In the genomic region with DNA sequence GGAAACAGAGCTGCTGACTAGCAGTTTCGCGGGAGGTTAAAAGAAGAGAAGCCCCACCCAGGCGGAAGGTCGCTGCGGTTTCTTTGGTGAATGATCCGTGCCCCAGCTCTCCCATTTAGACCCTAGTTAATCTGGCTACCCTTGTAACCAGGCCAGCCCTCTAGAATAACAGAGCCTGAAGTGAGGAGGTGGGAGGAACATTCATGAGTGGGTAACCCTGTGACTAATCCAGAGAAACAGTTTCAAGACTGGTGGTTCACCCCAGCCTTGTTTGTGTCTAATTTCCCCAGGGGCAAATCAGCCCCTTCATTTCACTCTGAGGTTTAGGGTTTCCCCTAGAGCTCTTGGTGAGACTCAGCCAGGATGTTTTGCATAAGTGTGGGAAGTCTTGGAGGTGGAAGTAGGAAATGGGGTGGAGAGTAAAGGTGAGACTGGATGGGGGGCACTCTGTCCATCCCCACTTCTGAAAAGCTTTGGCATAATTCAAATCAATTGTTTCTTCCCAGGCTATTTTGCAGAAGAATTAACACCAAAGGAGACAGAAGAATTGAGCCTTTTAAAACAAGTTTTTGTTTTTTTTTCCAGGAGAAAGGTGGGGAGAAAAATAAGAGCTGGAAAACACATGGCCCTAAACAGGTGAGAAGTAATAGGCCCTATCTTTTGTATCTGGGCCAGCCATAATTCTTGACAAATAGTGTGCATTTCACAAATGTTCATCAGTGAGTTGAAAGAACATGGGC, we compare ENCODE assay signal across 1 cellular context.
TF ChIP-seq lines count a peak whose summit lies in the region.

No MANE protein-coding gene starts in this region.

TF ChIP-seq in GM12878, 131 proteins besides CTCF, POLR2A, EP300 and RAD21 (continued from another document and continues in another):
- TF ChIP-seq, protein P1, sequence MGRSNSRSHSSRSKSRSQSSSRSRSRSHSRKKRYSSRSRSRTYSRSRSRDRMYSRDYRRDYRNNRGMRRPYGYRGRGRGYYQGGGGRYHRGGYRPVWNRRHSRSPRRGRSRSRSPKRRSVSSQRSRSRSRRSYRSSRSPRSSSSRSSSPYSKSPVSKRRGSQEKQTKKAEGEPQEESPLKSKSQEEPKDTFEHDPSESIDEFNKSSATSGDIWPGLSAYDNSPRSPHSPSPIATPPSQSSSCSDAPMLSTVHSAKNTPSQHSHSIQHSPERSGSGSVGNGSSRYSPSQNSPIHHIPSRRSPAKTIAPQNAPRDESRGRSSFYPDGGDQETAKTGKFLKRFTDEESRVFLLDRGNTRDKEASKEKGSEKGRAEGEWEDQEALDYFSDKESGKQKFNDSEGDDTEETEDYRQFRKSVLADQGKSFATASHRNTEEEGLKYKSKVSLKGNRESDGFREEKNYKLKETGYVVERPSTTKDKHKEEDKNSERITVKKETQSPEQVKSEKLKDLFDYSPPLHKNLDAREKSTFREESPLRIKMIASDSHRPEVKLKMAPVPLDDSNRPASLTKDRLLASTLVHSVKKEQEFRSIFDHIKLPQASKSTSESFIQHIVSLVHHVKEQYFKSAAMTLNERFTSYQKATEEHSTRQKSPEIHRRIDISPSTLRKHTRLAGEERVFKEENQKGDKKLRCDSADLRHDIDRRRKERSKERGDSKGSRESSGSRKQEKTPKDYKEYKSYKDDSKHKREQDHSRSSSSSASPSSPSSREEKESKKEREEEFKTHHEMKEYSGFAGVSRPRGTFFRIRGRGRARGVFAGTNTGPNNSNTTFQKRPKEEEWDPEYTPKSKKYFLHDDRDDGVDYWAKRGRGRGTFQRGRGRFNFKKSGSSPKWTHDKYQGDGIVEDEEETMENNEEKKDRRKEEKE (IDR thresholded peaks at IDR 0.05), result no peak
- no peak for TF ChIP-seq SIX5 (IDR thresholded peaks at IDR 0.05; ENCODE audit: low read depth, low read length, severe bottlenecking)
- TF ChIP-seq, protein P2, sequence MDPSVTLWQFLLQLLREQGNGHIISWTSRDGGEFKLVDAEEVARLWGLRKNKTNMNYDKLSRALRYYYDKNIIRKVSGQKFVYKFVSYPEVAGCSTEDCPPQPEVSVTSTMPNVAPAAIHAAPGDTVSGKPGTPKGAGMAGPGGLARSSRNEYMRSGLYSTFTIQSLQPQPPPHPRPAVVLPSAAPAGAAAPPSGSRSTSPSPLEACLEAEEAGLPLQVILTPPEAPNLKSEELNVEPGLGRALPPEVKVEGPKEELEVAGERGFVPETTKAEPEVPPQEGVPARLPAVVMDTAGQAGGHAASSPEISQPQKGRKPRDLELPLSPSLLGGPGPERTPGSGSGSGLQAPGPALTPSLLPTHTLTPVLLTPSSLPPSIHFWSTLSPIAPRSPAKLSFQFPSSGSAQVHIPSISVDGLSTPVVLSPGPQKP (IDR thresholded peaks at IDR 0.05; ENCODE audit: low read depth, low read length), result no peak
- no peak for TF ChIP-seq ZNF622 (IDR thresholded peaks at IDR 0.05)
- no peak; the same call in 1 of the 2 replicates for TF ChIP-seq MYB (IDR thresholded peaks at IDR 0.05; ENCODE audit: borderline replicate concordance, low read depth, low read length)
- no peak for TF ChIP-seq WRNIP1 (IDR thresholded peaks at IDR 0.05; ENCODE audit: borderline replicate concordance, low read depth, low read length)
- peak; percentile 98 for TF ChIP-seq NR2F1 (conservative IDR thresholded peaks at IDR 0.05)
- no peak for TF ChIP-seq SIN3A (IDR thresholded peaks at IDR 0.05; ENCODE audit: low read depth, low read length)
- TF ChIP-seq, protein P3, sequence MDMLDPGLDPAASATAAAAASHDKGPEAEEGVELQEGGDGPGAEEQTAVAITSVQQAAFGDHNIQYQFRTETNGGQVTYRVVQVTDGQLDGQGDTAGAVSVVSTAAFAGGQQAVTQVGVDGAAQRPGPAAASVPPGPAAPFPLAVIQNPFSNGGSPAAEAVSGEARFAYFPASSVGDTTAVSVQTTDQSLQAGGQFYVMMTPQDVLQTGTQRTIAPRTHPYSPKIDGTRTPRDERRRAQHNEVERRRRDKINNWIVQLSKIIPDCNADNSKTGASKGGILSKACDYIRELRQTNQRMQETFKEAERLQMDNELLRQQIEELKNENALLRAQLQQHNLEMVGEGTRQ (IDR thresholded peaks at IDR 0.05; ENCODE audit: borderline replicate concordance, low read depth, low read length), result no peak
- TF ChIP-seq E2F8 (IDR thresholded peaks at IDR 0.05; ENCODE audit: low read depth, partially characterized antibody), result no peak
- peak; percentile 90 for TF ChIP-seq RELA (IDR thresholded peaks at IDR 0.05; ENCODE audit: borderline replicate concordance, partially characterized antibody)
- 0 out of 2 replicates have a peak, but pooled peaks have one; percentile 60 for TF ChIP-seq CHD4 (IDR thresholded peaks at IDR 0.05)
- no peak; the same call in 1 of the 2 replicates for TF ChIP-seq ESRRA (IDR thresholded peaks at IDR 0.05; ENCODE audit: low read length)
- TF ChIP-seq TCF3 (IDR thresholded peaks at IDR 0.05; ENCODE audit: borderline replicate concordance, insufficient read depth, low read depth, low read length), result 0 out of 2 replicates have a peak, but pooled peaks have one; percentile 63
- peak; percentile 90 for TF ChIP-seq FOXM1 (IDR thresholded peaks at IDR 0.05; ENCODE audit: low read depth, low read length)
- TF ChIP-seq HDAC6 (IDR thresholded peaks at IDR 0.05; ENCODE audit: unreplicated experiment), result no peak
- 0 out of 2 replicates have a peak, but pooled peaks have one; percentile 6 for TF ChIP-seq YY1 (IDR thresholded peaks at IDR 0.05; ENCODE audit: low read depth, low read length)
- TF ChIP-seq MYC (IDR thresholded peaks at IDR 0.05; ENCODE audit: insufficient read depth, insufficient read length, insufficient replicate concordance, low read length, severe bottlenecking), result no peak
- TF ChIP-seq CBX5 (IDR thresholded peaks at IDR 0.05; ENCODE audit: low read depth), result no peak
- no peak for TF ChIP-seq NRF1 (conservative IDR thresholded peaks at IDR 0.05; ENCODE audit: low read depth, low read length)
- peak; percentile 69 for TF ChIP-seq KLF5 (IDR thresholded peaks at IDR 0.05; ENCODE audit: partially characterized antibody)
- no peak for TF ChIP-seq HDAC2 (IDR thresholded peaks at IDR 0.05)
- no peak for TF ChIP-seq ZNF687 (IDR thresholded peaks at IDR 0.05)
- TF ChIP-seq SUPT20H (IDR thresholded peaks at IDR 0.05; ENCODE audit: borderline replicate concordance, control insufficient read depth, low read depth, low read length), result no peak
- peak; percentile 97; the same call in 1 of the 2 replicates for TF ChIP-seq MTA3 (IDR thresholded peaks at IDR 0.05; ENCODE audit: borderline replicate concordance, low read length)
- peak; percentile 93 for TF ChIP-seq EED (IDR thresholded peaks at IDR 0.05; ENCODE audit: low read depth)
- TF ChIP-seq IKZF1 (conservative IDR thresholded peaks at IDR 0.05), result peak; percentile 97
- TF ChIP-seq KDM1A (IDR thresholded peaks at IDR 0.05; ENCODE audit: borderline replicate concordance), result no peak
- TF ChIP-seq ZNF274 (IDR thresholded peaks at IDR 0.05; ENCODE audit: insufficient read depth, insufficient read length), result no peak
- TF ChIP-seq RAD51 (IDR thresholded peaks at IDR 0.05), result peak; percentile 42; the same call in 1 of the 2 replicates
- TF ChIP-seq IRF5 (IDR thresholded peaks at IDR 0.05; ENCODE audit: borderline replicate concordance), result no peak
- no peak for TF ChIP-seq TARDBP (IDR thresholded peaks at IDR 0.05; ENCODE audit: borderline replicate concordance)
- TF ChIP-seq, protein P4, sequence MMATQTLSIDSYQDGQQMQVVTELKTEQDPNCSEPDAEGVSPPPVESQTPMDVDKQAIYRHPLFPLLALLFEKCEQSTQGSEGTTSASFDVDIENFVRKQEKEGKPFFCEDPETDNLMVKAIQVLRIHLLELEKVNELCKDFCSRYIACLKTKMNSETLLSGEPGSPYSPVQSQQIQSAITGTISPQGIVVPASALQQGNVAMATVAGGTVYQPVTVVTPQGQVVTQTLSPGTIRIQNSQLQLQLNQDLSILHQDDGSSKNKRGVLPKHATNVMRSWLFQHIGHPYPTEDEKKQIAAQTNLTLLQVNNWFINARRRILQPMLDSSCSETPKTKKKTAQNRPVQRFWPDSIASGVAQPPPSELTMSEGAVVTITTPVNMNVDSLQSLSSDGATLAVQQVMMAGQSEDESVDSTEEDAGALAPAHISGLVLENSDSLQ (IDR thresholded peaks at IDR 0.05), result peak; percentile 28; the same call in 1 of the 2 replicates
- TF ChIP-seq, protein P5, sequence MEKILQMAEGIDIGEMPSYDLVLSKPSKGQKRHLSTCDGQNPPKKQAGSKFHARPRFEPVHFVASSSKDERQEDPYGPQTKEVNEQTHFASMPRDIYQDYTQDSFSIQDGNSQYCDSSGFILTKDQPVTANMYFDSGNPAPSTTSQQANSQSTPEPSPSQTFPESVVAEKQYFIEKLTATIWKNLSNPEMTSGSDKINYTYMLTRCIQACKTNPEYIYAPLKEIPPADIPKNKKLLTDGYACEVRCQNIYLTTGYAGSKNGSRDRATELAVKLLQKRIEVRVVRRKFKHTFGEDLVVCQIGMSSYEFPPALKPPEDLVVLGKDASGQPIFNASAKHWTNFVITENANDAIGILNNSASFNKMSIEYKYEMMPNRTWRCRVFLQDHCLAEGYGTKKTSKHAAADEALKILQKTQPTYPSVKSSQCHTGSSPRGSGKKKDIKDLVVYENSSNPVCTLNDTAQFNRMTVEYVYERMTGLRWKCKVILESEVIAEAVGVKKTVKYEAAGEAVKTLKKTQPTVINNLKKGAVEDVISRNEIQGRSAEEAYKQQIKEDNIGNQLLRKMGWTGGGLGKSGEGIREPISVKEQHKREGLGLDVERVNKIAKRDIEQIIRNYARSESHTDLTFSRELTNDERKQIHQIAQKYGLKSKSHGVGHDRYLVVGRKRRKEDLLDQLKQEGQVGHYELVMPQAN (conservative IDR thresholded peaks at IDR 0.05), result no peak
- TF ChIP-seq RB1 (IDR thresholded peaks at IDR 0.05; ENCODE audit: borderline replicate concordance), result no peak; the same call in 1 of the 2 replicates
- TF ChIP-seq TBL1XR1 (IDR thresholded peaks at IDR 0.05; ENCODE audit: low read depth, low read length), result peak; percentile 99
- no peak for TF ChIP-seq CBX3 (IDR thresholded peaks at IDR 0.05; ENCODE audit: borderline replicate concordance, low read depth)
- TF ChIP-seq, protein P6, sequence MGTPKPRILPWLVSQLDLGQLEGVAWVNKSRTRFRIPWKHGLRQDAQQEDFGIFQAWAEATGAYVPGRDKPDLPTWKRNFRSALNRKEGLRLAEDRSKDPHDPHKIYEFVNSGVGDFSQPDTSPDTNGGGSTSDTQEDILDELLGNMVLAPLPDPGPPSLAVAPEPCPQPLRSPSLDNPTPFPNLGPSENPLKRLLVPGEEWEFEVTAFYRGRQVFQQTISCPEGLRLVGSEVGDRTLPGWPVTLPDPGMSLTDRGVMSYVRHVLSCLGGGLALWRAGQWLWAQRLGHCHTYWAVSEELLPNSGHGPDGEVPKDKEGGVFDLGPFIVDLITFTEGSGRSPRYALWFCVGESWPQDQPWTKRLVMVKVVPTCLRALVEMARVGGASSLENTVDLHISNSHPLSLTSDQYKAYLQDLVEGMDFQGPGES (IDR thresholded peaks at IDR 0.05), result no peak
- no peak for TF ChIP-seq MAX (IDR thresholded peaks at IDR 0.05; ENCODE audit: low read depth, low read length)
